In the genomic region with DNA sequence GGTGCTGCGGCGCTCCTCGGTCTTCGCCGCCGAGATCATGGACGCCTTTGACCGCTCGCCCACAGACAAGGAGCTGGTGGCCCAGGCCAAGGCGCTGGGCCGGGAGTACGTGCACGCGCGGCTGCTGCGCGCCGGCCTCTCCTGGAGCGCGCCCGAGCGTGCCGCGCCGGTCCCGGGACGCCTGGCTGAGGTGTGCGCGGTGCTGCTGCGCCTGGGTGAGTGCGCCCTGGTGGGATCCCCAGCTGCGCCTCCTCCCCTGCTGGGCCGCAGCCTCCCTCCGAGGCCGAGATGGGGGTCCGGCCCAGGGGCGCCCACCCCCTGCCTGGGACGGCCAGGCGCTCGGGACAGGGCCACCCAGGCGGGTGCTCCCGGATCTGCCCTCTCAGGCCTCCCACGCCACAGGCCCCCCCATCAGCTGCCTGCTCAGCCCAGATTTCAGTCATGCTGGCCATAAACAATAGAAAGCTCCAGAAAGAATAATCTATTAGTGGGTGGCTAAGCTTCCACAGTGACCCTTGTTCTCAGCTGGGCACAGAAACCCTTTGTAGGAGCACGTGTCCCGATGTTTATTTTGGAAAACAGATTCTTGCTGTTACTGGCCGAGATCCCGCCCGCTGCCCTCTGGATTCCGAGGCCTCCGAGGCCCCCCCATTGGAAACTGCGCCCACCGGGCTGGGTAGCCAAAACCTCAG, we compare ENCODE assay signal across 1 cellular context.
TF ChIP-seq lines count a peak whose summit lies in the region.

No MANE protein-coding gene starts in this region.

TF ChIP-seq in HepG2, 621 proteins besides CTCF, POLR2A, EP300 and RAD21 (continued from another document and continues in another):
- TF ChIP-seq, protein P1, sequence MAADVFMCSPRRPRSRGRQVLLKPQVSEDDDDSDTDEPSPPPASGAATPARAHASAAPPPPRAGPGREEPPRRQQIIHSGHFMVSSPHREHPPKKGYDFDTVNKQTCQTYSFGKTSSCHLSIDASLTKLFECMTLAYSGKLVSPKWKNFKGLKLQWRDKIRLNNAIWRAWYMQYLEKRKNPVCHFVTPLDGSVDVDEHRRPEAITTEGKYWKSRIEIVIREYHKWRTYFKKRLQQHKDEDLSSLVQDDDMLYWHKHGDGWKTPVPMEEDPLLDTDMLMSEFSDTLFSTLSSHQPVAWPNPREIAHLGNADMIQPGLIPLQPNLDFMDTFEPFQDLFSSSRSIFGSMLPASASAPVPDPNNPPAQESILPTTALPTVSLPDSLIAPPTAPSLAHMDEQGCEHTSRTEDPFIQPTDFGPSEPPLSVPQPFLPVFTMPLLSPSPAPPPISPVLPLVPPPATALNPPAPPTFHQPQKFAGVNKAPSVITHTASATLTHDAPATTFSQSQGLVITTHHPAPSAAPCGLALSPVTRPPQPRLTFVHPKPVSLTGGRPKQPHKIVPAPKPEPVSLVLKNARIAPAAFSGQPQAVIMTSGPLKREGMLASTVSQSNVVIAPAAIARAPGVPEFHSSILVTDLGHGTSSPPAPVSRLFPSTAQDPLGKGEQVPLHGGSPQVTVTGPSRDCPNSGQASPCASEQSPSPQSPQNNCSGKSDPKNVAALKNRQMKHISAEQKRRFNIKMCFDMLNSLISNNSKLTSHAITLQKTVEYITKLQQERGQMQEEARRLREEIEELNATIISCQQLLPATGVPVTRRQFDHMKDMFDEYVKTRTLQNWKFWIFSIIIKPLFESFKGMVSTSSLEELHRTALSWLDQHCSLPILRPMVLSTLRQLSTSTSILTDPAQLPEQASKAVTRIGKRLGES (CRISPR knock-in tag; IDR thresholded peaks at IDR 0.05; ENCODE audit: borderline replicate concordance): 0 out of 2 replicates have a peak, but pooled peaks have one; percentile 51
- TF ChIP-seq CEBPG (CRISPR knock-in tag; IDR thresholded peaks at IDR 0.05) (no peak), ZNF317 (CRISPR knock-in tag; IDR thresholded peaks at IDR 0.05) (no peak), NR1H2 (CRISPR knock-in tag; IDR thresholded peaks at IDR 0.05; ENCODE audit: borderline replicate concordance, low read depth) (0 out of 2 replicates have a peak, but pooled peaks have one; percentile 42), U2AF1 (optimal IDR thresholded peaks at IDR 0.05; ENCODE audit: low read depth, low read length) (no peak), NFRKB (IDR thresholded peaks at IDR 0.05) (no peak), ZNF720 (CRISPR knock-in tag; IDR thresholded peaks at IDR 0.05) (no peak), NAIF1 (CRISPR knock-in tag; IDR thresholded peaks at IDR 0.05; ENCODE audit: borderline replicate concordance) (no peak), ZNF329 (CRISPR knock-in tag; IDR thresholded peaks at IDR 0.05; ENCODE audit: low read depth) (no peak), NFE2 (CRISPR knock-in tag; IDR thresholded peaks at IDR 0.05) (no peak), PHF21A (CRISPR knock-in tag; IDR thresholded peaks at IDR 0.05) (peak; percentile 67; the same call in 1 of the 2 replicates), ZNF496 (CRISPR knock-in tag; IDR thresholded peaks at IDR 0.05; ENCODE audit: insufficient replicate concordance) (no peak), ETV6 (CRISPR knock-in tag; conservative IDR thresholded peaks at IDR 0.05) (no peak), GABPA (IDR thresholded peaks at IDR 0.05; ENCODE audit: low read depth, low read length) (no peak), GABPA (CRISPR knock-in tag; IDR thresholded peaks at IDR 0.05; ENCODE audit: low read depth) (no peak), HOXA3 (CRISPR knock-in tag; IDR thresholded peaks at IDR 0.05) (peak; percentile 24; the same call in 1 of the 2 replicates), FOXA1 (IDR thresholded peaks at IDR 0.05) (no peak), FOXA1 (CRISPR knock-in tag; IDR thresholded peaks at IDR 0.05) (peak; percentile 30), ZNF672 (CRISPR knock-in tag; IDR thresholded peaks at IDR 0.05) (no peak), SRY (CRISPR knock-in tag; IDR thresholded peaks at IDR 0.05) (0 out of 2 replicates have a peak, but pooled peaks have one; percentile 0), MTF2 (CRISPR knock-in tag; IDR thresholded peaks at IDR 0.05; ENCODE audit: borderline replicate concordance) (0 out of 2 replicates have a peak, but pooled peaks have one; percentile 29), SSRP1 (CRISPR knock-in tag; IDR thresholded peaks at IDR 0.05) (no peak), KLF16 (CRISPR knock-in tag; IDR thresholded peaks at IDR 0.05) (peak in 1 of 2 experiments; percentile 43; a peak in 1 of 4 replicates), ZNF563 (CRISPR knock-in tag; IDR thresholded peaks at IDR 0.05) (no peak), ZNF761 (CRISPR knock-in tag; conservative IDR thresholded peaks at IDR 0.05) (no peak), CHCHD3 (CRISPR knock-in tag; IDR thresholded peaks at IDR 0.05) (peak; percentile 44; the same call in 1 of the 2 replicates)
- TF ChIP-seq, protein P2, sequence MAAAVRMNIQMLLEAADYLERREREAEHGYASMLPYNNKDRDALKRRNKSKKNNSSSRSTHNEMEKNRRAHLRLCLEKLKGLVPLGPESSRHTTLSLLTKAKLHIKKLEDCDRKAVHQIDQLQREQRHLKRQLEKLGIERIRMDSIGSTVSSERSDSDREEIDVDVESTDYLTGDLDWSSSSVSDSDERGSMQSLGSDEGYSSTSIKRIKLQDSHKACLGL (CRISPR knock-in tag; IDR thresholded peaks at IDR 0.05): no peak; the same call in 1 of the 2 replicates
- TF ChIP-seq, protein P3, sequence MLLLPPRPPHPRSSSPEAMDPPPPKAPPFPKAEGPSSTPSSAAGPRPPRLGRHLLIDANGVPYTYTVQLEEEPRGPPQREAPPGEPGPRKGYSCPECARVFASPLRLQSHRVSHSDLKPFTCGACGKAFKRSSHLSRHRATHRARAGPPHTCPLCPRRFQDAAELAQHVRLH (CRISPR knock-in tag; IDR thresholded peaks at IDR 0.05; ENCODE audit: borderline replicate concordance, low read depth): no peak
- TF ChIP-seq, protein P4, sequence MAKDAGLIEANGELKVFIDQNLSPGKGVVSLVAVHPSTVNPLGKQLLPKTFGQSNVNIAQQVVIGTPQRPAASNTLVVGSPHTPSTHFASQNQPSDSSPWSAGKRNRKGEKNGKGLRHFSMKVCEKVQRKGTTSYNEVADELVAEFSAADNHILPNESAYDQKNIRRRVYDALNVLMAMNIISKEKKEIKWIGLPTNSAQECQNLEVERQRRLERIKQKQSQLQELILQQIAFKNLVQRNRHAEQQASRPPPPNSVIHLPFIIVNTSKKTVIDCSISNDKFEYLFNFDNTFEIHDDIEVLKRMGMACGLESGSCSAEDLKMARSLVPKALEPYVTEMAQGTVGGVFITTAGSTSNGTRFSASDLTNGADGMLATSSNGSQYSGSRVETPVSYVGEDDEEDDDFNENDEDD (CRISPR knock-in tag; IDR thresholded peaks at IDR 0.05; ENCODE audit: borderline replicate concordance): peak; percentile 4; the same call in 1 of the 2 replicates
- TF ChIP-seq, protein P5, sequence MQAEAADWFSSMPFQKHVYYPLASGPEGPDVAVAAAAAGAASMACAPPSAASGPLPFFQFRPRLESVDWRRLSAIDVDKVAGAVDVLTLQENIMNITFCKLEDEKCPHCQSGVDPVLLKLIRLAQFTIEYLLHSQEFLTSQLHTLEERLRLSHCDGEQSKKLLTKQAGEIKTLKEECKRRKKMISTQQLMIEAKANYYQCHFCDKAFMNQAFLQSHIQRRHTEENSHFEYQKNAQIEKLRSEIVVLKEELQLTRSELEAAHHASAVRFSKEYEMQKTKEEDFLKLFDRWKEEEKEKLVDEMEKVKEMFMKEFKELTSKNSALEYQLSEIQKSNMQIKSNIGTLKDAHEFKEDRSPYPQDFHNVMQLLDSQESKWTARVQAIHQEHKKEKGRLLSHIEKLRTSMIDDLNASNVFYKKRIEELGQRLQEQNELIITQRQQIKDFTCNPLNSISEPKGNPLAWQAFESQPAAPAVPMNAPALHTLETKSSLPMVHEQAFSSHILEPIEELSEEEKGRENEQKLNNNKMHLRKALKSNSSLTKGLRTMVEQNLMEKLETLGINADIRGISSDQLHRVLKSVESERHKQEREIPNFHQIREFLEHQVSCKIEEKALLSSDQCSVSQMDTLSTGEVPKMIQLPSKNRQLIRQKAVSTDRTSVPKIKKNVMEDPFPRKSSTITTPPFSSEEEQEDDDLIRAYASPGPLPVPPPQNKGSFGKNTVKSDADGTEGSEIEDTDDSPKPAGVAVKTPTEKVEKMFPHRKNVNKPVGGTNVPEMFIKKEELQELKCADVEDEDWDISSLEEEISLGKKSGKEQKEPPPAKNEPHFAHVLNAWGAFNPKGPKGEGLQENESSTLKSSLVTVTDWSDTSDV (CRISPR knock-in tag; IDR thresholded peaks at IDR 0.05): no peak; the same call in 1 of the 2 replicates
- TF ChIP-seq, protein P6, sequence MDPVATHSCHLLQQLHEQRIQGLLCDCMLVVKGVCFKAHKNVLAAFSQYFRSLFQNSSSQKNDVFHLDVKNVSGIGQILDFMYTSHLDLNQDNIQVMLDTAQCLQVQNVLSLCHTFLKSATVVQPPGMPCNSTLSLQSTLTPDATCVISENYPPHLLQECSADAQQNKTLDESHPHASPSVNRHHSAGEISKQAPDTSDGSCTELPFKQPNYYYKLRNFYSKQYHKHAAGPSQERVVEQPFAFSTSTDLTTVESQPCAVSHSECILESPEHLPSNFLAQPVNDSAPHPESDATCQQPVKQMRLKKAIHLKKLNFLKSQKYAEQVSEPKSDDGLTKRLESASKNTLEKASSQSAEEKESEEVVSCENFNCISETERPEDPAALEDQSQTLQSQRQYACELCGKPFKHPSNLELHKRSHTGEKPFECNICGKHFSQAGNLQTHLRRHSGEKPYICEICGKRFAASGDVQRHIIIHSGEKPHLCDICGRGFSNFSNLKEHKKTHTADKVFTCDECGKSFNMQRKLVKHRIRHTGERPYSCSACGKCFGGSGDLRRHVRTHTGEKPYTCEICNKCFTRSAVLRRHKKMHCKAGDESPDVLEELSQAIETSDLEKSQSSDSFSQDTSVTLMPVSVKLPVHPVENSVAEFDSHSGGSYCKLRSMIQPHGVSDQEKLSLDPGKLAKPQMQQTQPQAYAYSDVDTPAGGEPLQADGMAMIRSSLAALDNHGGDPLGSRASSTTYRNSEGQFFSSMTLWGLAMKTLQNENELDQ (CRISPR knock-in tag; IDR thresholded peaks at IDR 0.05; ENCODE audit: borderline replicate concordance): no peak
- TF ChIP-seq, protein P7, sequence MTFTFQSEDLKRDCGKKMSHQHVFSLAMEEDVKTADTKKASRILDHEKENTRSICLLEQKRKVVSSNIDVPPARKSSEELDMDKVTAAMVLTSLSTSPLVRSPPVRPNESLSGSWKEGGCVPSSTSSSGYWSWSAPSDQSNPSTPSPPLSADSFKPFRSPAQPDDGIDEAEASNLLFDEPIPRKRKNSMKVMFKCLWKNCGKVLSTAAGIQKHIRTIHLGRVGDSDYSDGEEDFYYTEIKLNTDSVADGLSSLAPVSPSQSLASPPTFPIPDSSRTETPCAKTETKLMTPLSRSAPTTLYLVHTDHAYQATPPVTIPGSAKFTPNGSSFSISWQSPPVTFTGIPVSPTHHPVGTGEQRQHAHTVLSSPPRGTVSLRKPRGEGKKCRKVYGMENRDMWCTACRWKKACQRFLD (CRISPR knock-in tag; IDR thresholded peaks at IDR 0.05; ENCODE audit: borderline replicate concordance): no peak; the same call in 1 of the 2 replicates
- TF ChIP-seq, protein P8, sequence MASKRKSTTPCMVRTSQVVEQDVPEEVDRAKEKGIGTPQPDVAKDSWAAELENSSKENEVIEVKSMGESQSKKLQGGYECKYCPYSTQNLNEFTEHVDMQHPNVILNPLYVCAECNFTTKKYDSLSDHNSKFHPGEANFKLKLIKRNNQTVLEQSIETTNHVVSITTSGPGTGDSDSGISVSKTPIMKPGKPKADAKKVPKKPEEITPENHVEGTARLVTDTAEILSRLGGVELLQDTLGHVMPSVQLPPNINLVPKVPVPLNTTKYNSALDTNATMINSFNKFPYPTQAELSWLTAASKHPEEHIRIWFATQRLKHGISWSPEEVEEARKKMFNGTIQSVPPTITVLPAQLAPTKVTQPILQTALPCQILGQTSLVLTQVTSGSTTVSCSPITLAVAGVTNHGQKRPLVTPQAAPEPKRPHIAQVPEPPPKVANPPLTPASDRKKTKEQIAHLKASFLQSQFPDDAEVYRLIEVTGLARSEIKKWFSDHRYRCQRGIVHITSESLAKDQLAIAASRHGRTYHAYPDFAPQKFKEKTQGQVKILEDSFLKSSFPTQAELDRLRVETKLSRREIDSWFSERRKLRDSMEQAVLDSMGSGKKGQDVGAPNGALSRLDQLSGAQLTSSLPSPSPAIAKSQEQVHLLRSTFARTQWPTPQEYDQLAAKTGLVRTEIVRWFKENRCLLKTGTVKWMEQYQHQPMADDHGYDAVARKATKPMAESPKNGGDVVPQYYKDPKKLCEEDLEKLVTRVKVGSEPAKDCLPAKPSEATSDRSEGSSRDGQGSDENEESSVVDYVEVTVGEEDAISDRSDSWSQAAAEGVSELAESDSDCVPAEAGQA (IDR thresholded peaks at IDR 0.05; ENCODE audit: low read depth): no peak
- TF ChIP-seq, protein P8 (CRISPR knock-in tag; IDR thresholded peaks at IDR 0.05; ENCODE audit: borderline replicate concordance): peak; percentile 65; the same call in 1 of the 2 replicates
- TF ChIP-seq, protein P9, sequence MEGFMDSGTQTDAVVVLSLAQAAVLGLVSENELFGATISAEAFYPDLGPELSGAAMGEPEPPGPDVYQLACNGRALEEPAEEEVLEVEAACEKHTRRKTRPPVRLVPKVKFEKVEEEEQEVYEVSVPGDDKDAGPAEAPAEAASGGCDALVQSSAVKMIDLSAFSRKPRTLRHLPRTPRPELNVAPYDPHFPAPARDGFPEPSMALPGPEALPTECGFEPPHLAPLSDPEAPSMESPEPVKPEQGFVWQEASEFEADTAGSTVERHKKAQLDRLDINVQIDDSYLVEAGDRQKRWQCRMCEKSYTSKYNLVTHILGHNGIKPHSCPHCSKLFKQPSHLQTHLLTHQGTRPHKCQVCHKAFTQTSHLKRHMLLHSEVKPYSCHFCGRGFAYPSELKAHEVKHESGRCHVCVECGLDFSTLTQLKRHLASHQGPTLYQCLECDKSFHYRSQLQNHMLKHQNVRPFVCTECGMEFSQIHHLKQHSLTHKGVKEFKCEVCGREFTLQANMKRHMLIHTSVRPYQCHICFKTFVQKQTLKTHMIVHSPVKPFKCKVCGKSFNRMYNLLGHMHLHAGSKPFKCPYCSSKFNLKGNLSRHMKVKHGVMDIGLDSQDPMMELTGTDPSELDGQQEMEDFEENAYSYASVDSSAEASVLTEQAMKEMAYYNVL (CRISPR knock-in tag; IDR thresholded peaks at IDR 0.05; ENCODE audit: borderline replicate concordance): 0 out of 2 replicates have a peak, but pooled peaks have one; percentile 25
